Comparison of ENCODE assay signal across 1 cellular context in the genomic region with DNA sequence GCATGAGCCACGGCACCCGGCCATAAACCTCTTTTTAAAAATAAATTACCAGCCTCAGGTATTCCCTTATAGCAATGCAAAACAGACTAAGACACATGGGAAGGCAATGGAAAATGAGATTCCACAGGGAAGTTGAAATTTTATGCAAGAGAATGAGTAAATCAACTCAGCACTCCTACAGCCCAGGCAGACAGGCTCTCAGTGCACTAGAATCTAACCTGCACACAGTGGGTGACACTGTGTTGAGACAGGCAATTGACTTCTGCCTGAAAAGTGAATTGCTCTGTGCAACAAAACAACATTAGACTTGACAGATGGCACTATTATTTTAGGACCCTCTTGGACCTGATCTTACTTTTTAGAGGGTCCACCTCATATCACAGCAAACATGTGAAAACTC.
TF ChIP-seq lines count a peak whose summit lies in the region.

No MANE protein-coding gene starts in this region.

TF ChIP-seq in WTC11, 78 proteins besides CTCF, POLR2A, EP300 and RAD21 (continued from another document):
- TF ChIP-seq, protein P1, sequence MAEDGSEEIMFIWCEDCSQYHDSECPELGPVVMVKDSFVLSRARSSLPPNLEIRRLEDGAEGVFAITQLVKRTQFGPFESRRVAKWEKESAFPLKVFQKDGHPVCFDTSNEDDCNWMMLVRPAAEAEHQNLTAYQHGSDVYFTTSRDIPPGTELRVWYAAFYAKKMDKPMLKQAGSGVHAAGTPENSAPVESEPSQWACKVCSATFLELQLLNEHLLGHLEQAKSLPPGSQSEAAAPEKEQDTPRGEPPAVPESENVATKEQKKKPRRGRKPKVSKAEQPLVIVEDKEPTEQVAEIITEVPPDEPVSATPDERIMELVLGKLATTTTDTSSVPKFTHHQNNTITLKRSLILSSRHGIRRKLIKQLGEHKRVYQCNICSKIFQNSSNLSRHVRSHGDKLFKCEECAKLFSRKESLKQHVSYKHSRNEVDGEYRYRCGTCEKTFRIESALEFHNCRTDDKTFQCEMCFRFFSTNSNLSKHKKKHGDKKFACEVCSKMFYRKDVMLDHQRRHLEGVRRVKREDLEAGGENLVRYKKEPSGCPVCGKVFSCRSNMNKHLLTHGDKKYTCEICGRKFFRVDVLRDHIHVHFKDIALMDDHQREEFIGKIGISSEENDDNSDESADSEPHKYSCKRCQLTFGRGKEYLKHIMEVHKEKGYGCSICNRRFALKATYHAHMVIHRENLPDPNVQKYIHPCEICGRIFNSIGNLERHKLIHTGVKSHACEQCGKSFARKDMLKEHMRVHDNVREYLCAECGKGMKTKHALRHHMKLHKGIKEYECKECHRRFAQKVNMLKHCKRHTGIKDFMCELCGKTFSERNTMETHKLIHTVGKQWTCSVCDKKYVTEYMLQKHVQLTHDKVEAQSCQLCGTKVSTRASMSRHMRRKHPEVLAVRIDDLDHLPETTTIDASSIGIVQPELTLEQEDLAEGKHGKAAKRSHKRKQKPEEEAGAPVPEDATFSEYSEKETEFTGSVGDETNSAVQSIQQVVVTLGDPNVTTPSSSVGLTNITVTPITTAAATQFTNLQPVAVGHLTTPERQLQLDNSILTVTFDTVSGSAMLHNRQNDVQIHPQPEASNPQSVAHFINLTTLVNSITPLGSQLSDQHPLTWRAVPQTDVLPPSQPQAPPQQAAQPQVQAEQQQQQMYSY (CRISPR knock-in tag; IDR thresholded peaks at IDR 0.05): no peak
- TF ChIP-seq ZNF232 (CRISPR knock-in tag; IDR thresholded peaks at IDR 0.05) (no peak), FOXK1 (CRISPR knock-in tag; IDR thresholded peaks at IDR 0.05) (no peak), ZNF219 (CRISPR knock-in tag; IDR thresholded peaks at IDR 0.05; ENCODE audit: borderline replicate concordance) (no peak), ZNF121 (CRISPR knock-in tag; IDR thresholded peaks at IDR 0.05) (no peak), MXD4 (CRISPR knock-in tag; IDR thresholded peaks at IDR 0.05; ENCODE audit: borderline replicate concordance) (no peak), NFE2L1 (CRISPR knock-in tag; IDR thresholded peaks at IDR 0.05) (no peak), NFYB (CRISPR knock-in tag; conservative IDR thresholded peaks at IDR 0.05; ENCODE audit: low read depth) (no peak)
- TF ChIP-seq, protein P2, sequence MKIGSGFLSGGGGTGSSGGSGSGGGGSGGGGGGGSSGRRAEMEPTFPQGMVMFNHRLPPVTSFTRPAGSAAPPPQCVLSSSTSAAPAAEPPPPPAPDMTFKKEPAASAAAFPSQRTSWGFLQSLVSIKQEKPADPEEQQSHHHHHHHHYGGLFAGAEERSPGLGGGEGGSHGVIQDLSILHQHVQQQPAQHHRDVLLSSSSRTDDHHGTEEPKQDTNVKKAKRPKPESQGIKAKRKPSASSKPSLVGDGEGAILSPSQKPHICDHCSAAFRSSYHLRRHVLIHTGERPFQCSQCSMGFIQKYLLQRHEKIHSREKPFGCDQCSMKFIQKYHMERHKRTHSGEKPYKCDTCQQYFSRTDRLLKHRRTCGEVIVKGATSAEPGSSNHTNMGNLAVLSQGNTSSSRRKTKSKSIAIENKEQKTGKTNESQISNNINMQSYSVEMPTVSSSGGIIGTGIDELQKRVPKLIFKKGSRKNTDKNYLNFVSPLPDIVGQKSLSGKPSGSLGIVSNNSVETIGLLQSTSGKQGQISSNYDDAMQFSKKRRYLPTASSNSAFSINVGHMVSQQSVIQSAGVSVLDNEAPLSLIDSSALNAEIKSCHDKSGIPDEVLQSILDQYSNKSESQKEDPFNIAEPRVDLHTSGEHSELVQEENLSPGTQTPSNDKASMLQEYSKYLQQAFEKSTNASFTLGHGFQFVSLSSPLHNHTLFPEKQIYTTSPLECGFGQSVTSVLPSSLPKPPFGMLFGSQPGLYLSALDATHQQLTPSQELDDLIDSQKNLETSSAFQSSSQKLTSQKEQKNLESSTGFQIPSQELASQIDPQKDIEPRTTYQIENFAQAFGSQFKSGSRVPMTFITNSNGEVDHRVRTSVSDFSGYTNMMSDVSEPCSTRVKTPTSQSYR (CRISPR knock-in tag; IDR thresholded peaks at IDR 0.05): no peak
- TF ChIP-seq, protein P3, sequence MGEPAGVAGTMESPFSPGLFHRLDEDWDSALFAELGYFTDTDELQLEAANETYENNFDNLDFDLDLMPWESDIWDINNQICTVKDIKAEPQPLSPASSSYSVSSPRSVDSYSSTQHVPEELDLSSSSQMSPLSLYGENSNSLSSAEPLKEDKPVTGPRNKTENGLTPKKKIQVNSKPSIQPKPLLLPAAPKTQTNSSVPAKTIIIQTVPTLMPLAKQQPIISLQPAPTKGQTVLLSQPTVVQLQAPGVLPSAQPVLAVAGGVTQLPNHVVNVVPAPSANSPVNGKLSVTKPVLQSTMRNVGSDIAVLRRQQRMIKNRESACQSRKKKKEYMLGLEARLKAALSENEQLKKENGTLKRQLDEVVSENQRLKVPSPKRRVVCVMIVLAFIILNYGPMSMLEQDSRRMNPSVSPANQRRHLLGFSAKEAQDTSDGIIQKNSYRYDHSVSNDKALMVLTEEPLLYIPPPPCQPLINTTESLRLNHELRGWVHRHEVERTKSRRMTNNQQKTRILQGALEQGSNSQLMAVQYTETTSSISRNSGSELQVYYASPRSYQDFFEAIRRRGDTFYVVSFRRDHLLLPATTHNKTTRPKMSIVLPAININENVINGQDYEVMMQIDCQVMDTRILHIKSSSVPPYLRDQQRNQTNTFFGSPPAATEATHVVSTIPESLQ (CRISPR knock-in tag; IDR thresholded peaks at IDR 0.05): no peak
- TF ChIP-seq, protein P4, sequence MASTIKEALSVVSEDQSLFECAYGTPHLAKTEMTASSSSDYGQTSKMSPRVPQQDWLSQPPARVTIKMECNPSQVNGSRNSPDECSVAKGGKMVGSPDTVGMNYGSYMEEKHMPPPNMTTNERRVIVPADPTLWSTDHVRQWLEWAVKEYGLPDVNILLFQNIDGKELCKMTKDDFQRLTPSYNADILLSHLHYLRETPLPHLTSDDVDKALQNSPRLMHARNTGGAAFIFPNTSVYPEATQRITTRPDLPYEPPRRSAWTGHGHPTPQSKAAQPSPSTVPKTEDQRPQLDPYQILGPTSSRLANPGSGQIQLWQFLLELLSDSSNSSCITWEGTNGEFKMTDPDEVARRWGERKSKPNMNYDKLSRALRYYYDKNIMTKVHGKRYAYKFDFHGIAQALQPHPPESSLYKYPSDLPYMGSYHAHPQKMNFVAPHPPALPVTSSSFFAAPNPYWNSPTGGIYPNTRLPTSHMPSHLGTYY (CRISPR knock-in tag; IDR thresholded peaks at IDR 0.05): no peak
- TF ChIP-seq, protein P5, sequence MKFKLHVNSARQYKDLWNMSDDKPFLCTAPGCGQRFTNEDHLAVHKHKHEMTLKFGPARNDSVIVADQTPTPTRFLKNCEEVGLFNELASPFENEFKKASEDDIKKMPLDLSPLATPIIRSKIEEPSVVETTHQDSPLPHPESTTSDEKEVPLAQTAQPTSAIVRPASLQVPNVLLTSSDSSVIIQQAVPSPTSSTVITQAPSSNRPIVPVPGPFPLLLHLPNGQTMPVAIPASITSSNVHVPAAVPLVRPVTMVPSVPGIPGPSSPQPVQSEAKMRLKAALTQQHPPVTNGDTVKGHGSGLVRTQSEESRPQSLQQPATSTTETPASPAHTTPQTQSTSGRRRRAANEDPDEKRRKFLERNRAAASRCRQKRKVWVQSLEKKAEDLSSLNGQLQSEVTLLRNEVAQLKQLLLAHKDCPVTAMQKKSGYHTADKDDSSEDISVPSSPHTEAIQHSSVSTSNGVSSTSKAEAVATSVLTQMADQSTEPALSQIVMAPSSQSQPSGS (CRISPR knock-in tag; IDR thresholded peaks at IDR 0.05; ENCODE audit: borderline replicate concordance, low read depth): no peak
- TF ChIP-seq, protein P6, sequence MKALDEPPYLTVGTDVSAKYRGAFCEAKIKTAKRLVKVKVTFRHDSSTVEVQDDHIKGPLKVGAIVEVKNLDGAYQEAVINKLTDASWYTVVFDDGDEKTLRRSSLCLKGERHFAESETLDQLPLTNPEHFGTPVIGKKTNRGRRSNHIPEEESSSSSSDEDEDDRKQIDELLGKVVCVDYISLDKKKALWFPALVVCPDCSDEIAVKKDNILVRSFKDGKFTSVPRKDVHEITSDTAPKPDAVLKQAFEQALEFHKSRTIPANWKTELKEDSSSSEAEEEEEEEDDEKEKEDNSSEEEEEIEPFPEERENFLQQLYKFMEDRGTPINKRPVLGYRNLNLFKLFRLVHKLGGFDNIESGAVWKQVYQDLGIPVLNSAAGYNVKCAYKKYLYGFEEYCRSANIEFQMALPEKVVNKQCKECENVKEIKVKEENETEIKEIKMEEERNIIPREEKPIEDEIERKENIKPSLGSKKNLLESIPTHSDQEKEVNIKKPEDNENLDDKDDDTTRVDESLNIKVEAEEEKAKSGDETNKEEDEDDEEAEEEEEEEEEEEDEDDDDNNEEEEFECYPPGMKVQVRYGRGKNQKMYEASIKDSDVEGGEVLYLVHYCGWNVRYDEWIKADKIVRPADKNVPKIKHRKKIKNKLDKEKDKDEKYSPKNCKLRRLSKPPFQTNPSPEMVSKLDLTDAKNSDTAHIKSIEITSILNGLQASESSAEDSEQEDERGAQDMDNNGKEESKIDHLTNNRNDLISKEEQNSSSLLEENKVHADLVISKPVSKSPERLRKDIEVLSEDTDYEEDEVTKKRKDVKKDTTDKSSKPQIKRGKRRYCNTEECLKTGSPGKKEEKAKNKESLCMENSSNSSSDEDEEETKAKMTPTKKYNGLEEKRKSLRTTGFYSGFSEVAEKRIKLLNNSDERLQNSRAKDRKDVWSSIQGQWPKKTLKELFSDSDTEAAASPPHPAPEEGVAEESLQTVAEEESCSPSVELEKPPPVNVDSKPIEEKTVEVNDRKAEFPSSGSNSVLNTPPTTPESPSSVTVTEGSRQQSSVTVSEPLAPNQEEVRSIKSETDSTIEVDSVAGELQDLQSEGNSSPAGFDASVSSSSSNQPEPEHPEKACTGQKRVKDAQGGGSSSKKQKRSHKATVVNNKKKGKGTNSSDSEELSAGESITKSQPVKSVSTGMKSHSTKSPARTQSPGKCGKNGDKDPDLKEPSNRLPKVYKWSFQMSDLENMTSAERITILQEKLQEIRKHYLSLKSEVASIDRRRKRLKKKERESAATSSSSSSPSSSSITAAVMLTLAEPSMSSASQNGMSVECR (CRISPR knock-in tag; IDR thresholded peaks at IDR 0.05; ENCODE audit: borderline replicate concordance): no peak
